Comparison of ENCODE assay signal across 1 cellular context in genomic region chr3:124362418-124362817, GRCh38.
TF ChIP-seq lines count a peak whose summit lies in the region.

No MANE protein-coding gene starts in this region.

TF ChIP-seq in H1, 55 proteins besides CTCF, POLR2A, EP300 and RAD21 (continued from another document):
- TF ChIP-seq, protein P1, sequence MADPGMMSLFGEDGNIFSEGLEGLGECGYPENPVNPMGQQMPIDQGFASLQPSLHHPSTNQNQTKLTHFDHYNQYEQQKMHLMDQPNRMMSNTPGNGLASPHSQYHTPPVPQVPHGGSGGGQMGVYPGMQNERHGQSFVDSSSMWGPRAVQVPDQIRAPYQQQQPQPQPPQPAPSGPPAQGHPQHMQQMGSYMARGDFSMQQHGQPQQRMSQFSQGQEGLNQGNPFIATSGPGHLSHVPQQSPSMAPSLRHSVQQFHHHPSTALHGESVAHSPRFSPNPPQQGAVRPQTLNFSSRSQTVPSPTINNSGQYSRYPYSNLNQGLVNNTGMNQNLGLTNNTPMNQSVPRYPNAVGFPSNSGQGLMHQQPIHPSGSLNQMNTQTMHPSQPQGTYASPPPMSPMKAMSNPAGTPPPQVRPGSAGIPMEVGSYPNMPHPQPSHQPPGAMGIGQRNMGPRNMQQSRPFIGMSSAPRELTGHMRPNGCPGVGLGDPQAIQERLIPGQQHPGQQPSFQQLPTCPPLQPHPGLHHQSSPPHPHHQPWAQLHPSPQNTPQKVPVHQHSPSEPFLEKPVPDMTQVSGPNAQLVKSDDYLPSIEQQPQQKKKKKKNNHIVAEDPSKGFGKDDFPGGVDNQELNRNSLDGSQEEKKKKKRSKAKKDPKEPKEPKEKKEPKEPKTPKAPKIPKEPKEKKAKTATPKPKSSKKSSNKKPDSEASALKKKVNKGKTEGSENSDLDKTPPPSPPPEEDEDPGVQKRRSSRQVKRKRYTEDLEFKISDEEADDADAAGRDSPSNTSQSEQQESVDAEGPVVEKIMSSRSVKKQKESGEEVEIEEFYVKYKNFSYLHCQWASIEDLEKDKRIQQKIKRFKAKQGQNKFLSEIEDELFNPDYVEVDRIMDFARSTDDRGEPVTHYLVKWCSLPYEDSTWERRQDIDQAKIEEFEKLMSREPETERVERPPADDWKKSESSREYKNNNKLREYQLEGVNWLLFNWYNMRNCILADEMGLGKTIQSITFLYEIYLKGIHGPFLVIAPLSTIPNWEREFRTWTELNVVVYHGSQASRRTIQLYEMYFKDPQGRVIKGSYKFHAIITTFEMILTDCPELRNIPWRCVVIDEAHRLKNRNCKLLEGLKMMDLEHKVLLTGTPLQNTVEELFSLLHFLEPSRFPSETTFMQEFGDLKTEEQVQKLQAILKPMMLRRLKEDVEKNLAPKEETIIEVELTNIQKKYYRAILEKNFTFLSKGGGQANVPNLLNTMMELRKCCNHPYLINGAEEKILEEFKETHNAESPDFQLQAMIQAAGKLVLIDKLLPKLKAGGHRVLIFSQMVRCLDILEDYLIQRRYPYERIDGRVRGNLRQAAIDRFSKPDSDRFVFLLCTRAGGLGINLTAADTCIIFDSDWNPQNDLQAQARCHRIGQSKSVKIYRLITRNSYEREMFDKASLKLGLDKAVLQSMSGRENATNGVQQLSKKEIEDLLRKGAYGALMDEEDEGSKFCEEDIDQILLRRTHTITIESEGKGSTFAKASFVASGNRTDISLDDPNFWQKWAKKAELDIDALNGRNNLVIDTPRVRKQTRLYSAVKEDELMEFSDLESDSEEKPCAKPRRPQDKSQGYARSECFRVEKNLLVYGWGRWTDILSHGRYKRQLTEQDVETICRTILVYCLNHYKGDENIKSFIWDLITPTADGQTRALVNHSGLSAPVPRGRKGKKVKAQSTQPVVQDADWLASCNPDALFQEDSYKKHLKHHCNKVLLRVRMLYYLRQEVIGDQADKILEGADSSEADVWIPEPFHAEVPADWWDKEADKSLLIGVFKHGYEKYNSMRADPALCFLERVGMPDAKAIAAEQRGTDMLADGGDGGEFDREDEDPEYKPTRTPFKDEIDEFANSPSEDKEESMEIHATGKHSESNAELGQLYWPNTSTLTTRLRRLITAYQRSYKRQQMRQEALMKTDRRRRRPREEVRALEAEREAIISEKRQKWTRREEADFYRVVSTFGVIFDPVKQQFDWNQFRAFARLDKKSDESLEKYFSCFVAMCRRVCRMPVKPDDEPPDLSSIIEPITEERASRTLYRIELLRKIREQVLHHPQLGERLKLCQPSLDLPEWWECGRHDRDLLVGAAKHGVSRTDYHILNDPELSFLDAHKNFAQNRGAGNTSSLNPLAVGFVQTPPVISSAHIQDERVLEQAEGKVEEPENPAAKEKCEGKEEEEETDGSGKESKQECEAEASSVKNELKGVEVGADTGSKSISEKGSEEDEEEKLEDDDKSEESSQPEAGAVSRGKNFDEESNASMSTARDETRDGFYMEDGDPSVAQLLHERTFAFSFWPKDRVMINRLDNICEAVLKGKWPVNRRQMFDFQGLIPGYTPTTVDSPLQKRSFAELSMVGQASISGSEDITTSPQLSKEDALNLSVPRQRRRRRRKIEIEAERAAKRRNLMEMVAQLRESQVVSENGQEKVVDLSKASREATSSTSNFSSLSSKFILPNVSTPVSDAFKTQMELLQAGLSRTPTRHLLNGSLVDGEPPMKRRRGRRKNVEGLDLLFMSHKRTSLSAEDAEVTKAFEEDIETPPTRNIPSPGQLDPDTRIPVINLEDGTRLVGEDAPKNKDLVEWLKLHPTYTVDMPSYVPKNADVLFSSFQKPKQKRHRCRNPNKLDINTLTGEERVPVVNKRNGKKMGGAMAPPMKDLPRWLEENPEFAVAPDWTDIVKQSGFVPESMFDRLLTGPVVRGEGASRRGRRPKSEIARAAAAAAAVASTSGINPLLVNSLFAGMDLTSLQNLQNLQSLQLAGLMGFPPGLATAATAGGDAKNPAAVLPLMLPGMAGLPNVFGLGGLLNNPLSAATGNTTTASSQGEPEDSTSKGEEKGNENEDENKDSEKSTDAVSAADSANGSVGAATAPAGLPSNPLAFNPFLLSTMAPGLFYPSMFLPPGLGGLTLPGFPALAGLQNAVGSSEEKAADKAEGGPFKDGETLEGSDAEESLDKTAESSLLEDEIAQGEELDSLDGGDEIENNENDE (IDR thresholded peaks at IDR 0.05; ENCODE audit: insufficient replicate concordance, low read length), result no peak
- TF ChIP-seq GTF2F1 (IDR thresholded peaks at IDR 0.05; ENCODE audit: borderline replicate concordance, low read depth, low read length) (no peak), RBBP5 (IDR thresholded peaks at IDR 0.05; ENCODE audit: borderline replicate concordance, low read depth, low read length) (no peak), CEBPB (IDR thresholded peaks at IDR 0.05; ENCODE audit: low read depth, low read length) (no peak), SIN3A (conservative IDR thresholded peaks at IDR 0.05 in 1 of 2, IDR thresholded peaks at IDR 0.05 in 1 of 2; ENCODE audit: low read depth in 1 of 2, low read length in 2 of 2) (no peak), SUZ12 (IDR thresholded peaks at IDR 0.05; ENCODE audit: low read length) (no peak), YY1 (IDR thresholded peaks at IDR 0.05; ENCODE audit: low read depth, low read length) (no peak), CHD1 (IDR thresholded peaks at IDR 0.05; ENCODE audit: low read depth, low read length) (no peak), BCL11A (IDR thresholded peaks at IDR 0.05; ENCODE audit: low read depth in 2 of 2, low read length in 2 of 2) (no peak), SP2 (IDR thresholded peaks at IDR 0.05; ENCODE audit: low read length) (no peak), SIX5 (IDR thresholded peaks at IDR 0.05; ENCODE audit: low read depth, low read length) (no peak), NANOG (IDR thresholded peaks at IDR 0.05; ENCODE audit: insufficient read depth, low read depth, low read length, poor library complexity, severe bottlenecking) (no peak)
- TF ChIP-seq, protein P2, sequence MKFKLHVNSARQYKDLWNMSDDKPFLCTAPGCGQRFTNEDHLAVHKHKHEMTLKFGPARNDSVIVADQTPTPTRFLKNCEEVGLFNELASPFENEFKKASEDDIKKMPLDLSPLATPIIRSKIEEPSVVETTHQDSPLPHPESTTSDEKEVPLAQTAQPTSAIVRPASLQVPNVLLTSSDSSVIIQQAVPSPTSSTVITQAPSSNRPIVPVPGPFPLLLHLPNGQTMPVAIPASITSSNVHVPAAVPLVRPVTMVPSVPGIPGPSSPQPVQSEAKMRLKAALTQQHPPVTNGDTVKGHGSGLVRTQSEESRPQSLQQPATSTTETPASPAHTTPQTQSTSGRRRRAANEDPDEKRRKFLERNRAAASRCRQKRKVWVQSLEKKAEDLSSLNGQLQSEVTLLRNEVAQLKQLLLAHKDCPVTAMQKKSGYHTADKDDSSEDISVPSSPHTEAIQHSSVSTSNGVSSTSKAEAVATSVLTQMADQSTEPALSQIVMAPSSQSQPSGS (IDR thresholded peaks at IDR 0.05; ENCODE audit: low read length), result no peak
